In the genomic region with DNA sequence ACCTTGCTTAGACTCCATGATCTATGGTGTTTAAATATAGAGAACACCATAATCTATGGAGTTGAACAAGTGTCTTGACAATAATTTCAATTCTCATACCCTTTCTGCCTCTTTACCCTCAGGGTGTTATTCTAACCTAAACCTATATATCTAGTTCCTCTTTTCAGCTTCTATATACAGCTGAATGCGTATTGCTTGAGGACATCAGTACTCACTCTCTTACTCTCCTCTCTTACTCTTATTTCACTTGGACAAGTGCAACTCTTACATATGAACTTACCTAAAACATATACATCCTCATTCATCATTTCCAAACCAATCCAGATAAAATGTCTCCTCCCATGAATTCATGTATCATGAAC, we compare ENCODE assay signal across 20 cellular contexts.
A peak's percentile ranks its signal among the peaks of the same experiment; 100 is the strongest.
DNase-seq lines count a peak whose midpoint lies in the region; ATAC-seq and TF ChIP-seq lines count a peak whose summit lies in the region.
"Had no signal": no experiment of that assay in that cellular context is flagged by ENCODE, and none has a peak within 500 bp of the region (broad histone marks: within the 10 kb centered on the region; RNA-seq: fewer than 3 reads in every experiment).

No MANE protein-coding gene starts in this region.

- ATAC-seq in GM19395 (IDR thresholded peaks at IDR 0.05; ENCODE audit: unreplicated experiment) (peak; percentile 86), HG02870 (IDR thresholded peaks at IDR 0.05; ENCODE audit: unreplicated experiment) (peak; percentile 95)
- ATAC-seq: activated naive CD8-positive, alpha-beta T cell treated with anti-CD3 and anti-CD28 coated beads, Interleukin-2, amount 50 U/mL, for 24 hours; activated T-cell treated with anti-CD3 and anti-CD28 coated beads, Interleukin-2, amount 50 U/mL, for 4 hours; sciatic nerve; T-helper 17 cell had no signal

- no peaks in the 10 kb centered on the region for H4K20me1 ChIP-seq in smooth muscle cell (ENCODE audit: low read depth)

- H3K4me1 ChIP-seq in smooth muscle cell (ENCODE audit: low read depth) (peaks cover 3% of the 10 kb centered on the region), ascending aorta (no peaks in the 10 kb centered on the region)

- no peaks in the 10 kb centered on the region for H3K79me2 ChIP-seq in smooth muscle cell (ENCODE audit: low read depth)

- H3K27me3 ChIP-seq in smooth muscle cell (ENCODE audit: low read depth), result no peaks in the 10 kb centered on the region
- H3K27me3 ChIP-seq in ascending aorta, result no peaks in the 10 kb centered on the region

- in situ Hi-C loops in KBM-7 (cut with MboI; ENCODE audit: low pct_unique_long_range_greater_than_20kb, low sequenced_read_pairs), result no loop called here

- H3F3A ChIP-seq in smooth muscle cell (ENCODE audit: low read depth), result peaks cover 9% of the 10 kb centered on the region

- 91% methylated on average over 1 of the region's 1 CpG for WGBS in smooth muscle cell (ENCODE audit: low lambda C conversion rate)

- H3K9me3 ChIP-seq in smooth muscle cell (replicated peaks; ENCODE audit: low read depth) (no peaks in the 10 kb centered on the region), ascending aorta (no peaks in the 10 kb centered on the region)

- no peaks in the 10 kb centered on the region for H3K36me3 ChIP-seq in smooth muscle cell (ENCODE audit: low read depth)
- no peaks in the 10 kb centered on the region for H3K36me3 ChIP-seq in ascending aorta

- TF ChIP-seq CTCF in smooth muscle cell (IDR thresholded peaks at IDR 0.05; ENCODE audit: borderline replicate concordance, insufficient read depth, poor library complexity, severe bottlenecking) (no peak), ascending aorta (IDR thresholded peaks at IDR 0.05) (no peak)

- peak; percentile 25 for DNase-seq in KBM-7
- no peak for DNase-seq in smooth muscle cell (lab: John Stamatoyannopoulos, UW; ENCODE audit: unreplicated experiment)
- DNase-seq in HuH-7.5 (ENCODE audit: low spot score), result no peak
- no peak for DNase-seq in ascending aorta (ENCODE audit: low spot score in 2 of 2)
- DNase-seq in posterior cingulate gyrus, result no peak
- DNase-seq in cerebellar cortex (ENCODE audit: low spot score), result no peak
- DNase-seq: activated naive CD8-positive, alpha-beta T cell treated with anti-CD3 and anti-CD28 coated beads, Interleukin-2, amount 50 U/mL, for 24 hours; activated T-cell treated with anti-CD3 and anti-CD28 coated beads, Interleukin-2, amount 50 U/mL, for 4 hours; C1 segment of cervical spinal cord; glutamatergic neuron; HFFc6; NCI-H2081; NCI-H748 treated with DMSO at 0.1 percent for 48 hours; nucleus accumbens; stimulated activated CD4-positive, alpha-beta T cell treated with anti-CD3 and anti-CD28 coated beads, Interleukin-4, amount 100 ng/mL, for 4 hours; T-helper 17 cell had no signal

- H3K4me3 ChIP-seq in smooth muscle cell (no peak overlapping the region), ascending aorta (no peak overlapping the region)

- no peak overlapping the region for H3K9ac ChIP-seq in smooth muscle cell (ENCODE audit: low read depth)

- H3K27ac ChIP-seq in smooth muscle cell (ENCODE audit: low read depth), result peak overlapping the region; percentile 83
- no peak overlapping the region for H3K27ac ChIP-seq in ascending aorta
- H3K27ac ChIP-seq: RWPE1 had no signal

- peak overlapping the region; percentile 46 for H3K4me2 ChIP-seq in smooth muscle cell

- no peak overlapping the region for H2AFZ ChIP-seq in smooth muscle cell (ENCODE audit: low read depth)

- intact Hi-C loops in ascending aorta (cut with DNase I), result no loop called here
- intact Hi-C loops in posterior cingulate gyrus (cut with DNase I), result no loop called here
